ENCODE assay signal across 8 cellular contexts in the genomic region with DNA sequence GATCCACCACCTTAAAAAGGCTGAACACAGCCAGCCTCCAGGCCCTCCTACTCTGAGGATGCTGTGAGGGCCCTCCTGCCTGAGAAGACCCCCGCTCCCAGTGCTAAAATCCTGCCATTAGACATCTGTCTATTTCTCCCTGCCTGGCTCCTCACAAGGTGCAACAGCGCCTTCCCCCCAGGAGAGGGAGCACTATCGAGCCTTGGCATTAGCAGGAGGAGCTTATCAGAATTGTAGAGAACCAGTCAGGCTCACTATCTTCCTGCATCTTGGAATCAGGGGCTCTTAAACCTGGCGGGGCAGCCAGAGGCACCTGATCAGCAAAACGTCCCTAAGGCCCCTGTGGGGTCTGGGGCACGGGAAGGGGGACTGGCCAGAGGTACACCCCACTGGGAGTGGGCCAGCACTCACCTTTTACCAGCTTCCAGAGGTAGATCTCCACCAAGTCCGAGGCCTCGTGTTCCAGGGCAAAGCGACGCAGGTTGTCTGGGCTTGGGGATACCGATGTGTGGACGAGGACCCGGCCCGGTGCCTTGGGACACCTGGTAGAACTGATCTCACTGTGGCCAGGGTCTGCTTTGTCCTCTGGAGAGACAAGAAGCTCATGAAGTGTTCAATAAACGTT. TPM values are rescaled to one million over a fixed set of nuclear protein-coding genes. Genes with fewer than 3 reads are reported as not detected.
DNase-seq lines count a peak whose midpoint lies in the region; ATAC-seq, FAIRE-seq and TF ChIP-seq lines count a peak whose summit lies in the region.

No MANE protein-coding gene starts in this region.

- no peak overlapping the region for H3K4me3 ChIP-seq in CD4-positive, CD25-positive, alpha-beta regulatory T cell (ENCODE audit: low read depth, low read length)
- no peak overlapping the region for H3K4me3 ChIP-seq in cardiac fibroblast (replicated peaks in 1 of 2; ENCODE audit: low read depth in 2 of 2, low read length in 2 of 2)

- H3K36me3 ChIP-seq in CD4-positive, CD25-positive, alpha-beta regulatory T cell (ENCODE audit: control insufficient read depth, insufficient read depth, low read length): no peaks in the 10 kb centered on the region

- no peaks in the 10 kb centered on the region for H3K9me3 ChIP-seq in CD4-positive, CD25-positive, alpha-beta regulatory T cell (ENCODE audit: control insufficient read depth in 2 of 2, low read length in 2 of 2)

- DNase-seq in CD4-positive, CD25-positive, alpha-beta regulatory T cell: peak; percentile 29 to 58 (median 53)
- DNase-seq in H54 (ENCODE audit: insufficient read length, low spot score): peak; percentile 76
- DNase-seq in NCI-H2227 (lab: John Stamatoyannopoulos, UW; ENCODE audit: unreplicated experiment): peak; percentile 82
- peak; percentile 19 for DNase-seq in activated CD4-positive, CD25-positive, alpha-beta regulatory T cell treated with anti-CD3 and anti-CD28 coated beads, Interleukin-2, amount 50 U/mL, for 16 hours (ENCODE audit: low read depth, low spot score)
- peak; percentile 77 to 81 for DNase-seq in cardiac fibroblast (ENCODE audit: low read depth in 2 of 2)
- peak; percentile 71 for DNase-seq in kidney tubule cell (ENCODE audit: low spot score)
- DNase-seq in stimulated activated CD4-positive, alpha-beta T cell treated with anti-CD3 and anti-CD28 coated beads, Interleukin-4, amount 100 ng/mL, for 4 hours: peak; percentile 27 to 34

- peak; percentile 57 to 61 for ATAC-seq in CD4-positive, CD25-positive, alpha-beta regulatory T cell (ENCODE audit: low read depth in 2 of 2)
- ATAC-seq in HG02970 (IDR thresholded peaks at IDR 0.05; ENCODE audit: low FRiP score, unreplicated experiment): no peak

- H3K9me3 Mint-ChIP-seq in CD4-positive, CD25-positive, alpha-beta regulatory T cell: no peaks in the 10 kb centered on the region

- no peak overlapping the region for H3K27ac Mint-ChIP-seq in CD4-positive, CD25-positive, alpha-beta regulatory T cell

- TF ChIP-seq POLR2A in H54 (IDR thresholded peaks at IDR 0.05; ENCODE audit: low read depth, low read length): no peak

- H3K27me3 Mint-ChIP-seq in CD4-positive, CD25-positive, alpha-beta regulatory T cell: peaks cover 4% of the 10 kb centered on the region

- H3K36me3 Mint-ChIP-seq in CD4-positive, CD25-positive, alpha-beta regulatory T cell: no peaks in the 10 kb centered on the region

- peaks cover 0 to 3% (median 1%) of the 10 kb centered on the region in 4 donors for H3K4me1 Mint-ChIP-seq in CD4-positive, CD25-positive, alpha-beta regulatory T cell

- peak; percentile 98 for TF ChIP-seq CTCF in cardiac fibroblast (IDR thresholded peaks at IDR 0.05; ENCODE audit: low read depth, low read length)

- no peaks in the 10 kb centered on the region for H3K4me1 ChIP-seq in CD4-positive, CD25-positive, alpha-beta regulatory T cell (ENCODE audit: control insufficient read depth, insufficient read depth, low read length, poor library complexity, severe bottlenecking)

- no peaks in the 10 kb centered on the region for H3K27me3 ChIP-seq in CD4-positive, CD25-positive, alpha-beta regulatory T cell (ENCODE audit: control insufficient read depth, insufficient read depth, low read length)

- H3K27ac ChIP-seq in CD4-positive, CD25-positive, alpha-beta regulatory T cell (ENCODE audit: insufficient read depth, low read length, poor library complexity, severe bottlenecking): no peak overlapping the region

- FAIRE-seq in H54 (lab: Jason Lieb, UNC): no peak

- no peak overlapping the region for H3K4me3 Mint-ChIP-seq in CD4-positive, CD25-positive, alpha-beta regulatory T cell

RNA-seq across cellular contexts. Expression of a gene that starts 28.7 kb away (rescaled TPM):
- not detected for total RNA-seq in CD4-positive, CD25-positive, alpha-beta regulatory T cell
- polyA plus RNA-seq in CD4-positive, CD25-positive, alpha-beta regulatory T cell: not detected

RNA-seq across cellular contexts. Expression of a gene that starts 46.2 kb away (rescaled TPM):
- total RNA-seq in CD4-positive, CD25-positive, alpha-beta regulatory T cell: 30.2 TPM
- polyA plus RNA-seq in CD4-positive, CD25-positive, alpha-beta regulatory T cell: 1 to 10 TPM; 1.3 to 2.0 (median 1.4) TPM

Comparison
In these comparisons a context has a peak if more than half of its experiments do, and no peak if none do; other contexts are left out.
1. DNase-seq: peak in every context shown above with its lines; median percentile 82 in NCI-H2227; 79 in cardiac fibroblast; 76 in H54; 71 in kidney tubule cell; 53 in CD4-positive, CD25-positive, alpha-beta regulatory T cell; 30 in stimulated activated CD4-positive, alpha-beta T cell treated with anti-CD3 and anti-CD28 coated beads, Interleukin-4, amount 100 ng/mL, for 4 hours; 19 in activated CD4-positive, CD25-positive, alpha-beta regulatory T cell treated with anti-CD3 and anti-CD28 coated beads, Interleukin-2, amount 50 U/mL, for 16 hours.